ENCODE assay signal across 8 cellular contexts in the genomic region with DNA sequence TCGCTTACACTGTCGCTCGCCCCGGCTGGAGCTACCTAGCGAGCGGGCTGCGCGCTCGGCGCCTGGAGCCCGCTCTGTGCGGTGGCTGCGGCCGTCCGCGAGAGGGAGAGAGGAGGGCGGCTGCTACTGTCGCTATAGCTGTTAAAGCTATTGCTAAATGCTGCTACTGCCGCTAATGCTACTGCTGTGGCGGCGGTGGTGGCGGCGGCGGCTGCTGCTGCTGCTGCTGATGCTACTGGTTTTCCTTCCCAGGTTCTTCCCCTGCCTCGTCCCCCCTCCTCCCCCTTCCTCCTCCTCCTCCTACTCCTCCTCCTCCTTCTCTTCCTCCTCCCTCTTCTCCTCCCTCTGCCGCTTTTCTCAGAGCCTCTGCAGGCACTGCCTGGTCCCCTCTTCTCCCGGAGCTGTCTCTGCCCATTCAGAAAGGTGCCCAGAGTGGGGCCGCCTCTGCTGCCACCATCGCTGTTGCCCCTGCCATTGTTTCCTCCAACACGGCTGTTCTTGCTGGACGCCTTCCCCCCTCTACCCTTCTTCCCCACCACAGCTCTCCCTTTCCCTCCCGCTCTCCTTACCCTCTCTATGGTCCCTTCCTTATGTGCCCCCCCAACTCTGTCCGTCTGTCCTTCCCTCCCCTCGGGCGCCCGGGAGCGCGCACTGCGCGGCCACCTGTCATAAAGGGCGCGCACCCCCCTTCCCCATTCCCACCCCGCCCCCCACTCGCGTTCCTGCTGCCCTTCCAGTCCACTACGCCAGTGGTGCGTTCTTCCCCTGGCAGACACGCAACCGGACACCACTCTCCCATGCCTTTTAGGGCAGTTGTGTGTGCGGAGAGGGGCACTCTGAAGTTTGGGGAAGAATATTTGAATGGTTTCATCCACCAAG. TPM values are rescaled to one million over a fixed set of nuclear protein-coding genes. Genes with fewer than 3 reads are reported as not detected.
A peak's percentile ranks its signal among the peaks of the same experiment; 100 is the strongest.
DNase-seq lines count a peak whose midpoint lies in the region; ATAC-seq, FAIRE-seq and TF ChIP-seq lines count a peak whose summit lies in the region.

Gene NEXMIF, minus strand, starts transcription at position 243 of the 879 bp plus-strand sequence.

- H3K4me3 ChIP-seq in GM12865 (ENCODE audit: low read depth, low read length) (peak within 1 kb of the TSS; percentile 71), pancreas (peak within 1 kb of the TSS; percentile 13 to 53 (median 34))

- in situ Hi-C loops in KBM-7 (cut with MboI; ENCODE audit: low pct_unique_long_range_greater_than_20kb, low sequenced_read_pairs): no loop called here

- H3K27me3 ChIP-seq in foreskin keratinocyte: peaks cover 27% of the 10 kb centered on the region
- H3K27me3 ChIP-seq in pancreas: peaks cover 0 to 3% (median 0%) of the 10 kb centered on the region in 4 donors

- peak within 1 kb of the TSS; percentile 80 for H3K27ac Mint-ChIP-seq in activated CD8-positive, alpha-beta T cell treated with anti-CD3 and anti-CD28 coated beads for 36 hours

- H3K9me3 Mint-ChIP-seq in activated CD8-positive, alpha-beta T cell treated with anti-CD3 and anti-CD28 coated beads for 36 hours: no peaks in the 10 kb centered on the region

- ATAC-seq in GM21515 (IDR thresholded peaks at IDR 0.05; ENCODE audit: unreplicated experiment) (peak; percentile 59), foreskin keratinocyte (peak; percentile 87), pancreas (peak; percentile 70 to 81 (median 77))
- peak; percentile 69 for ATAC-seq in activated CD8-positive, alpha-beta T cell treated with anti-CD3 and anti-CD28 coated beads for 36 hours

- H3K27me3 Mint-ChIP-seq in activated CD8-positive, alpha-beta T cell treated with anti-CD3 and anti-CD28 coated beads for 36 hours: peaks cover 26% of the 10 kb centered on the region

- H3K4me1 ChIP-seq in foreskin keratinocyte (no peaks in the 10 kb centered on the region), pancreas (peaks cover 0 to 3% (median 0%) of the 10 kb centered on the region in 3 donors)

- H3K4me1 Mint-ChIP-seq in activated CD8-positive, alpha-beta T cell treated with anti-CD3 and anti-CD28 coated beads for 36 hours (ENCODE audit: low read depth): peaks cover 6% of the 10 kb centered on the region

- H3K9me3 ChIP-seq in pancreas: no peaks in the 10 kb centered on the region

- CTCF ChIA-PET in activated CD8-positive, alpha-beta T cell treated with anti-CD3 and anti-CD28 coated beads for 36 hours (lab: Charles Lee): no interaction called here

- H3K4me3 Mint-ChIP-seq in activated CD8-positive, alpha-beta T cell treated with anti-CD3 and anti-CD28 coated beads for 36 hours: peak within 1 kb of the TSS; percentile 76

- peak; percentile 22 for TF ChIP-seq CTCF in GM12865 (IDR thresholded peaks at IDR 0.05; ENCODE audit: insufficient read depth, low read depth, low read length, missing control alignments)
- no peak for TF ChIP-seq CTCF in activated CD8-positive, alpha-beta T cell treated with anti-CD3 and anti-CD28 coated beads for 36 hours (IDR thresholded peaks at IDR 0.05)
- TF ChIP-seq CTCF in foreskin keratinocyte (conservative IDR thresholded peaks at IDR 0.05): peak; percentile 26
- TF ChIP-seq CTCF in pancreas (IDR thresholded peaks at IDR 0.05): no peak

- POLR2A ChIA-PET in activated CD8-positive, alpha-beta T cell treated with anti-CD3 and anti-CD28 coated beads for 36 hours (lab: Charles Lee): interaction anchor here (1.4 kb wide), 1 partner anchor 9 kb away, joined by 3 read pairs; no protein-coding TSS in a partner anchor

- DNase-seq in GM12865 (ENCODE audit: low read depth) (peak; percentile 79), KBM-7 (peak; percentile 79), foreskin keratinocyte (peak in 1 of 2 donors; percentile 15), pancreas (peak; percentile 18 to 57 (median 41)), ureter (ENCODE audit: low spot score) (no peak), SHP77 treated with DMSO at 0.1 percent for 48 hours (lab: John Stamatoyannopoulos, UW) (no peak)
- DNase-seq in activated CD8-positive, alpha-beta T cell treated with anti-CD3 and anti-CD28 coated beads for 36 hours: peak; percentile 35

- H3K36me3 ChIP-seq in pancreas: no peaks in the 10 kb centered on the region

- H3K27ac ChIP-seq in foreskin keratinocyte (no peak within 1 kb of the TSS), pancreas (peak within 1 kb of the TSS; percentile 46 to 82 (median 63))

- no peak for FAIRE-seq in pancreas (lab: Jason Lieb, UNC)

- intact Hi-C loops in activated CD8-positive, alpha-beta T cell treated with anti-CD3 and anti-CD28 coated beads for 36 hours (cut with micrococcal nuclease): no loop called here
- intact Hi-C loops in pancreas (cut with DNase I): no loop called here

- 5 to 39% methylated on average over 38 to 49 of the region's 50 CpGs for WGBS in pancreas, 2 donors

- H3K36me3 Mint-ChIP-seq in activated CD8-positive, alpha-beta T cell treated with anti-CD3 and anti-CD28 coated beads for 36 hours (ENCODE audit: low read depth): no peaks in the 10 kb centered on the region

RNA-seq across cellular contexts. Expression of gene NEXMIF, which starts in this region (rescaled TPM):
- total RNA-seq in activated CD8-positive, alpha-beta T cell treated with anti-CD3 and anti-CD28 coated beads for 36 hours: under 1 TPM; 0.49 to 0.79 TPM
- total RNA-seq in foreskin keratinocyte: not detected in 2 replicates
- not detected in 2 replicates for polyA plus RNA-seq in foreskin keratinocyte
- total RNA-seq in pancreas: 1 to 10 TPM; 1.4 to 2.2 (median 1.8) TPM
- under 1 TPM; 0.19 to 0.68 TPM for polyA plus RNA-seq in pancreas
- 2.4 TPM for total RNA-seq in ureter

Comparison
In these comparisons a context has a peak if more than half of its experiments do, and no peak if none do; other contexts are left out.
1. Peak in DNase-seq and ATAC-seq in activated CD8-positive, alpha-beta T cell treated with anti-CD3 and anti-CD28 coated beads for 36 hours; RNA of the gene not detected or under 1 TPM.
2. Peak in ATAC-seq in foreskin keratinocyte; RNA of the gene not detected or under 1 TPM.
3. DNase-seq: peak in GM12865 (single experiment), KBM-7 (single experiment) and pancreas (6 of 6); none in ureter (single experiment) and SHP77 treated with DMSO at 0.1 percent for 48 hours (single experiment).
4. CTCF ChIP-seq: peak in GM12865 (single experiment) and foreskin keratinocyte (single experiment); none in activated CD8-positive, alpha-beta T cell treated with anti-CD3 and anti-CD28 coated beads for 36 hours (single experiment) and pancreas (0 of 4).
5. Peak in every context shown above with its lines, with median percentiles within 50 percentile points of each other: ATAC-seq.